Comparison of ENCODE assay signal across 13 cellular contexts in the genomic region with DNA sequence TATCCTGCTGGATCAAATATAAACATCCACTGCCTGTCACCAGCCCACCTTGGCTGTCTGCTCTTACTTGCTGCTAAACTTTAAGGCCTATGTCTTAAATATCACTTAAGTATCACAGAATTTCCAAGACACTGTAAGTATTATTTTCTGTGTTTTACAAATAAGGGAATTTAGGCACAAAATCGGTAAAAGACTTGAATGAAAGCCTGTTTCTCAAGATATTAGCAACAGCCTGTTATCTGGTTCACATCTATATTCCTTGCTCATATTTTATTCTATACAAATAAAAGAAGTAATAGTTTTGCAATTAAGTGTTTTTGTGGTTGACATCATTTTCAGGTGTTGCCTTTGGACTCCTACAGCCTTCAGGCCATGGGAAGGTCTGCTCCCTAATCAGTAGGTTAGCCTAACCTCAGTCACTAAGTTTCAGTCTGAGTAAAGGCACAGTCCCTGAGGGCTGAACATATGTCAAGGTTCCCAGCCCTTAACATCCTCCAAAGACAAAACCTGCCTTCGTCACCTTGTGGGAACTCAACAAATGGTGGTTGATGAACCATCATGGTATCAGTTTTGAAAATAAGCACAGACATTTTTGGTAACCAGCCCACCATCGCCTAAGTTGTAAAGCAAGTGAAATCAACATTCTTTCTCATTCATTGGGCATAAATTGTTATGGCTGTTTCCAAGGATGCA.
DNase-seq lines count a peak whose midpoint lies in the region; ATAC-seq and TF ChIP-seq lines count a peak whose summit lies in the region.
"Had no signal": no experiment of that assay in that cellular context is flagged by ENCODE, and none has a peak within 500 bp of the region (broad histone marks: within the 10 kb centered on the region; RNA-seq: fewer than 3 reads in every experiment).

No MANE protein-coding gene starts in this region.

- WGBS in lower leg skin, 2 donors = 84 to 85% methylated on average over 3 of the region's 3 CpGs
- 82 to 90% methylated on average over 3 of the region's 3 CpGs for WGBS in aorta, 2 donors

- TF ChIP-seq POLR2A in lower leg skin (IDR thresholded peaks at IDR 0.05) = no peak

- ATAC-seq in HG02571 (IDR thresholded peaks at IDR 0.05; ENCODE audit: unreplicated experiment) = peak; percentile 98
- ATAC-seq in HG03196 (IDR thresholded peaks at IDR 0.05; ENCODE audit: unreplicated experiment) = peak; percentile 97
- no peak for ATAC-seq in aorta (ENCODE audit: low FRiP score)
- ATAC-seq: lower lobe of right lung had no signal

- H3K36me3 ChIP-seq in aorta (ENCODE audit: control insufficient read depth in 1 of 2, insufficient read depth in 2 of 2, low read length in 1 of 2) = no peaks in the 10 kb centered on the region
- H3K36me3 ChIP-seq: lower lobe of right lung, Peyer's patch had no signal

- H3K4me3 ChIP-seq in GM12864 (ENCODE audit: low read depth, low read length) = no peak overlapping the region
- H3K4me3 ChIP-seq in lower leg skin (ENCODE audit: low read depth, poor library complexity, severe bottlenecking) = no peak overlapping the region
- H3K4me3 ChIP-seq in aorta (ENCODE audit: low read length in 2 of 2) = no peak overlapping the region
- H3K4me3 ChIP-seq: lower lobe of right lung, Peyer's patch had no signal

- intact Hi-C loops in lower leg skin (cut with DNase I; ENCODE audit: low total_unique reads) (no loop called here), aorta (cut with DNase I) (loop anchor here in 1 of 2 donors (10.0 kb wide), 1 partner anchor 125 kb away; a partner anchor contains a TSS)

- no peak overlapping the region for H3K27ac ChIP-seq in aorta (ENCODE audit: low read depth in 1 of 2, low read length in 2 of 2)
- H3K27ac ChIP-seq: lower lobe of right lung, Peyer's patch had no signal

- TF ChIP-seq CTCF in GM12864 (IDR thresholded peaks at IDR 0.05; ENCODE audit: low read depth, low read length, missing control alignments) = no peak
- TF ChIP-seq CTCF in lower leg skin (IDR thresholded peaks at IDR 0.05) = no peak

- H3K27me3 ChIP-seq in aorta (ENCODE audit: control insufficient read depth in 1 of 2, insufficient read depth in 2 of 2, low read length in 1 of 2) = no peaks in the 10 kb centered on the region
- H3K27me3 ChIP-seq: Peyer's patch had no signal

- DNase-seq in GM12864 (ENCODE audit: low read depth) = peak; percentile 87
- peak; percentile 5 for DNase-seq in GM19238 (ENCODE audit: insufficient read length, low spot score)
- DNase-seq in lower leg skin (ENCODE audit: low spot score in 2 of 2) = no peak
- no peak for DNase-seq in Kasumi-1 (lab: John Stamatoyannopoulos, UW)
- DNase-seq in aorta = no peak
- no peak for DNase-seq in COLO668 (lab: John Stamatoyannopoulos, UW; ENCODE audit: unreplicated experiment)
- DNase-seq: DMS153, lower lobe of right lung, NCI-H226, Peyer's patch, T-helper 9 cell had no signal

- peaks cover 1% of the 10 kb centered on the region for H3K9me3 ChIP-seq in aorta (ENCODE audit: control insufficient read depth, low read length)
- H3K9me3 ChIP-seq: lower lobe of right lung, Peyer's patch had no signal

- H3K4me1 ChIP-seq in aorta (ENCODE audit: control insufficient read depth in 1 of 2, insufficient read depth in 2 of 2, low read length in 2 of 2) = peaks cover 0 to under 1% of the 10 kb centered on the region in 2 donors
- H3K4me1 ChIP-seq: lower lobe of right lung, Peyer's patch had no signal

Comparison
In these comparisons a context has a peak if more than half of its experiments do, and no peak if none do; other contexts are left out.
1. DNase-seq: peak in GM12864 (single experiment) and GM19238 (single experiment); none in lower leg skin (0 of 2), Kasumi-1 (0 of 2), aorta (0 of 2) and COLO668 (single experiment).